22 cellular contexts compared by ENCODE assay signal in the genomic region with DNA sequence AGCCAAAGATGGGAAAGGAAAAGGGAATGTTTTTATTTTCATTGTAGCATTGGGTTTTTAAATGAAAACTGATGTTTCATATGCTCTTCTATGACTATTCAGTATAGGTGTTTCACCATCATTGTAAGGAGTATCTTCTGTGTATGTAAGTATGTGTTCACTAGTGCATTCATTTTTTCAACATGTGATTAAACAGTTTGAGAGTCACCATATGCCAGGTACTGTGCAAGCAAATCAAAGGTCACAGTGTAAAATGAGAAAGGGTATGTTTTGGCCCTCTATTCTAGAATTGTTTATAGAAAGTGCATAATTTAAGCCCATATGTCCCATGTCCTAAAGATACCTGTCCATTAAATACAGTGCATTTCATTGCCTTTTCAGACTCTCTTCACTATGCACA.
"Had no signal": no experiment of that assay in that cellular context is flagged by ENCODE, and none has a peak within 500 bp of the region (broad histone marks: within the 10 kb centered on the region; RNA-seq: fewer than 3 reads in every experiment).

No MANE protein-coding gene starts in this region.

- H3K27ac ChIP-seq: ascending aorta, brain microvascular endothelial cell, foreskin keratinocyte, tibial artery had no signal

- H3K4me3 Mint-ChIP-seq: naive thymus-derived CD4-positive, alpha-beta T cell; neural crest cell; stimulated activated effector memory CD8-positive, alpha-beta T cell treated with anti-CD3 and anti-CD28 coated beads, Interleukin-12 subunit alpha, Interleukin-12 subunit beta, amount 100 ng/mL, for 72 hours; stimulated activated naive CD8-positive, alpha-beta T cell treated with anti-CD3 and anti-CD28 coated beads, Interleukin-15, amount 100 ng/mL, for 72 hours had no signal

- H3K4me3 ChIP-seq: ascending aorta, lung, tibial artery had no signal

- ATAC-seq: activated naive CD4-positive, alpha-beta T cell treated with anti-CD3 and anti-CD28 coated beads, Interleukin-2, amount 50 U/mL, for 72 hours; foreskin keratinocyte; naive thymus-derived CD4-positive, alpha-beta T cell; sciatic nerve; stimulated activated effector memory CD8-positive, alpha-beta T cell treated with anti-CD3 and anti-CD28 coated beads, Interleukin-12 subunit alpha, Interleukin-12 subunit beta, amount 100 ng/mL, for 72 hours; stimulated activated naive CD8-positive, alpha-beta T cell treated with anti-CD3 and anti-CD28 coated beads, Interleukin-15, amount 100 ng/mL, for 72 hours had no signal

- DNase-seq: activated CD4-positive, alpha-beta T cell treated with anti-CD3 and anti-CD28 coated beads for 1 hour; activated T-cell treated with anti-CD3 and anti-CD28 coated beads, Interleukin-2, amount 50 U/mL, for 1 hour; brain microvascular endothelial cell; central memory CD4-positive, alpha-beta T cell; dermis blood vessel endothelial cell; effector CD8-positive, alpha-beta T cell; erythroblast; foreskin keratinocyte; naive thymus-derived CD4-positive, alpha-beta T cell; occipital lobe; posterior cingulate gyrus; small intestine; stimulated activated CD4-positive, alpha-beta T cell treated with anti-CD3 and anti-CD28 coated beads, Interleukin-2, amount 100 ng/mL, for 24 hours; stimulated activated naive CD8-positive, alpha-beta T cell treated with anti-CD3 and anti-CD28 coated beads, Interleukin-15, amount 100 ng/mL, for 72 hours; tibial artery had no signal

- H3K4me1 Mint-ChIP-seq: neural crest cell; stimulated activated effector memory CD8-positive, alpha-beta T cell treated with anti-CD3 and anti-CD28 coated beads, Interleukin-12 subunit alpha, Interleukin-12 subunit beta, amount 100 ng/mL, for 72 hours had no signal

- H3K36me3 Mint-ChIP-seq: activated naive CD4-positive, alpha-beta T cell treated with anti-CD3 and anti-CD28 coated beads, Interleukin-2, amount 50 U/mL, for 72 hours; stimulated activated effector memory CD8-positive, alpha-beta T cell treated with anti-CD3 and anti-CD28 coated beads, Interleukin-12 subunit alpha, Interleukin-12 subunit beta, amount 100 ng/mL, for 72 hours had no signal

- H3K4me1 ChIP-seq: ascending aorta, foreskin keratinocyte had no signal

- FAIRE-seq: keratinocyte, small intestine had no signal

- H3K27me3 ChIP-seq: ascending aorta, brain microvascular endothelial cell, foreskin keratinocyte, tibial artery had no signal

- H3K9me3 ChIP-seq: ascending aorta, tibial artery had no signal

- H3K27ac Mint-ChIP-seq: activated naive CD4-positive, alpha-beta T cell treated with anti-CD3 and anti-CD28 coated beads, Interleukin-2, amount 50 U/mL, for 72 hours; naive thymus-derived CD4-positive, alpha-beta T cell; stimulated activated effector memory CD8-positive, alpha-beta T cell treated with anti-CD3 and anti-CD28 coated beads, Interleukin-12 subunit alpha, Interleukin-12 subunit beta, amount 100 ng/mL, for 72 hours had no signal

- H3K9me3 Mint-ChIP-seq: activated naive CD4-positive, alpha-beta T cell treated with anti-CD3 and anti-CD28 coated beads, Interleukin-2, amount 50 U/mL, for 72 hours; neural crest cell; stimulated activated effector memory CD8-positive, alpha-beta T cell treated with anti-CD3 and anti-CD28 coated beads, Interleukin-12 subunit alpha, Interleukin-12 subunit beta, amount 100 ng/mL, for 72 hours had no signal

- H3K27me3 Mint-ChIP-seq: naive thymus-derived CD4-positive, alpha-beta T cell; stimulated activated naive CD8-positive, alpha-beta T cell treated with anti-CD3 and anti-CD28 coated beads, Interleukin-15, amount 100 ng/mL, for 72 hours had no signal

- H3K36me3 ChIP-seq: brain microvascular endothelial cell had no signal
